Comparison of ENCODE assay signal across 32 cellular contexts in the genomic region with DNA sequence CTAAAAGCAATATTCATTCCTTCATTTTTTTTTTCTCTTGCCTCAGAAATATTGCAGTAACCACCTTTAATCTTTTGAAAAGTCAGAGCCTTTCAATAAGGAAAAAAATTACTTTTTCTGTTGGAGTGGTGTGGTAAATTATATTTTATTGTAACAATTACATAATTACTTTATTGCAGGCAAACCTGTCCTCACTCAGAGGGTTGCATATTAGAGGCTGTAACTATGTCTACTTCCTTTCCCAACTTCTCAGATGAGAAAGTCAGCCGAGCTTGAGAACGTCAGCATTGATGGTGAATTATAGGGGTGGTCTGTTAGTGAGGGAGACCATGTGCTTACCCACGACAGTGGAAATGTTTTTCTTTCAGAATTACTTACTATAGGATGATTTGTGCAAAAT.
"Had no signal": no experiment of that assay in that cellular context is flagged by ENCODE, and none has a peak within 500 bp of the region (broad histone marks: within the 10 kb centered on the region; RNA-seq: fewer than 3 reads in every experiment).

No MANE protein-coding gene starts in this region.

- ATAC-seq: naive thymus-derived CD8-positive, alpha-beta T cell; natural killer cell treated with Interleukin-12 subunit alpha and Interleukin-12 subunit beta and Interleukin-15 and Interleukin-18, amount 100 ng/mL, for 72 hours; psoas muscle; right cardiac atrium; stimulated activated memory B cell treated with anti-CD40 and anti-IgM and Interleukin-4, amounts not matched to agents 10 μg/mL and 1 μg/mL and 100 μg/mL, for 72 hours; stimulated activated naive CD8-positive, alpha-beta T cell treated with anti-CD3 and anti-CD28 coated beads, Interleukin-15, amount 100 ng/mL, for 72 hours; stimulated activated naive CD8-positive, alpha-beta T cell treated with anti-CD3 and anti-CD28 coated beads, Interleukin-15, Interleukin-2, amounts not matched to agents 100 U/mL and 50 U/mL, for 24 hours had no signal

- H3K27ac Mint-ChIP-seq: naive thymus-derived CD8-positive, alpha-beta T cell; natural killer cell treated with Interleukin-12 subunit alpha and Interleukin-12 subunit beta and Interleukin-15 and Interleukin-18, amount 100 ng/mL, for 72 hours; nephron progenitor cell; progenitor cell of endocrine pancreas; stimulated activated memory B cell treated with anti-CD40 and anti-IgM and Interleukin-4, amounts not matched to agents 10 μg/mL and 1 μg/mL and 100 μg/mL, for 72 hours had no signal

- H3K9ac ChIP-seq: parathyroid adenoma had no signal

- H3K4me1 Mint-ChIP-seq: naive thymus-derived CD8-positive, alpha-beta T cell; stimulated activated memory B cell treated with anti-CD40 and anti-IgM and Interleukin-4, amounts not matched to agents 10 μg/mL and 1 μg/mL and 100 μg/mL, for 72 hours; stimulated activated naive CD8-positive, alpha-beta T cell treated with anti-CD3 and anti-CD28 coated beads, Interleukin-15, amount 100 ng/mL, for 72 hours had no signal

- H3K4me1 ChIP-seq: parathyroid adenoma, psoas muscle, sigmoid colon, spleen, suprapubic skin, testis, tibial artery, upper lobe of left lung, vagina had no signal

- H3K9me3 ChIP-seq: neutrophil, ovary, psoas muscle, right lobe of liver, sigmoid colon, spleen, suprapubic skin, testis, tibial artery, upper lobe of left lung, vagina had no signal

- H3K27me3 ChIP-seq: neutrophil, ovary, right lobe of liver, sigmoid colon, suprapubic skin, testis, upper lobe of left lung, vagina had no signal

- DNase-seq: naive thymus-derived CD8-positive, alpha-beta T cell; nephron progenitor cell; nucleus accumbens; ovary; posterior cingulate gyrus; psoas muscle; right cardiac atrium; right lobe of liver; sigmoid colon; spleen; stimulated activated CD4-positive, alpha-beta T cell treated with anti-CD3 and anti-CD28 coated beads, Interleukin-12 subunit alpha, Interleukin-12 subunit beta, amount 100 ng/mL, for 4 hours; stimulated activated CD4-positive, alpha-beta T cell treated with anti-CD3 and anti-CD28 coated beads, Interleukin-1b, Interleukin-23, amount 100 ng/mL, for 48 hours; stimulated activated CD4-positive, alpha-beta T cell treated with anti-CD3 and anti-CD28 coated beads, Interleukin-4, amount 100 ng/mL, for 1 hour; stimulated activated CD4-positive, alpha-beta T cell treated with anti-CD3 and anti-CD28 coated beads, Interleukin-4, amount 100 ng/mL, for 4 hours; stimulated activated CD8-positive, alpha-beta memory T cell treated with anti-CD3 and anti-CD28 coated beads, Interleukin-4, amount 100 ng/mL, for 48 hours; stimulated activated naive CD4-positive, alpha-beta T cell; stimulated activated naive CD8-positive, alpha-beta T cell treated with anti-CD3 and anti-CD28 coated beads, Interleukin-15, amount 100 ng/mL, for 72 hours; stimulated activated naive CD8-positive, alpha-beta T cell treated with anti-CD3 and anti-CD28 coated beads, Interleukin-15, Interleukin-2, amounts not matched to agents 100 U/mL and 50 U/mL, for 24 hours; substantia nigra; testis; tibial artery; trophoblast cell; upper lobe of left lung had no signal

- H3K4me3 Mint-ChIP-seq: naive thymus-derived CD8-positive, alpha-beta T cell; natural killer cell treated with Interleukin-12 subunit alpha and Interleukin-12 subunit beta and Interleukin-15 and Interleukin-18, amount 100 ng/mL, for 72 hours; nephron progenitor cell; neural crest cell; stimulated activated memory B cell treated with anti-CD40 and anti-IgM and Interleukin-4, amounts not matched to agents 10 μg/mL and 1 μg/mL and 100 μg/mL, for 72 hours; stimulated activated naive CD8-positive, alpha-beta T cell treated with anti-CD3 and anti-CD28 coated beads, Interleukin-15, amount 100 ng/mL, for 72 hours had no signal

- H3K36me3 Mint-ChIP-seq: naive thymus-derived CD8-positive, alpha-beta T cell; natural killer cell treated with Interleukin-12 subunit alpha and Interleukin-12 subunit beta and Interleukin-15 and Interleukin-18, amount 100 ng/mL, for 72 hours; stimulated activated memory B cell treated with anti-CD40 and anti-IgM and Interleukin-4, amounts not matched to agents 10 μg/mL and 1 μg/mL and 100 μg/mL, for 72 hours had no signal

- H3K9me3 Mint-ChIP-seq: naive thymus-derived CD8-positive, alpha-beta T cell; nephron progenitor cell; neural crest cell; stimulated activated memory B cell treated with anti-CD40 and anti-IgM and Interleukin-4, amounts not matched to agents 10 μg/mL and 1 μg/mL and 100 μg/mL, for 72 hours; stimulated activated naive CD8-positive, alpha-beta T cell treated with anti-CD3 and anti-CD28 coated beads, Interleukin-15, amount 100 ng/mL, for 72 hours had no signal

- H3K36me3 ChIP-seq: neutrophil, ovary, right lobe of liver, sigmoid colon, spleen, suprapubic skin, tibial artery, upper lobe of left lung, vagina had no signal

- H3K4me3 ChIP-seq: ovary, psoas muscle, right lobe of liver, sigmoid colon, smooth muscle cell, spleen, suprapubic skin, testis, tibial artery, upper lobe of left lung, vagina had no signal

- H3K27ac ChIP-seq: neutrophil, ovary, parathyroid adenoma, psoas muscle, right lobe of liver, sigmoid colon, spleen, suprapubic skin, testis, tibial artery, upper lobe of left lung, vagina had no signal
